Comparison of ENCODE assay signal across 11 cellular contexts in genomic region chr1:205374205-205375078, GRCh38. TPM values are rescaled to one million over a fixed set of nuclear protein-coding genes. Genes with fewer than 3 reads are reported as not detected.
DNase-seq lines count a peak whose midpoint lies in the region; ATAC-seq and TF ChIP-seq lines count a peak whose summit lies in the region.
"Had no signal": no experiment of that assay in that cellular context is flagged by ENCODE, and none has a peak within 500 bp of the region (broad histone marks: within the 10 kb centered on the region; RNA-seq: fewer than 3 reads in every experiment).

No MANE protein-coding gene starts in this region.

- H3K4me3 Mint-ChIP-seq in stimulated activated effector memory CD8-positive, alpha-beta T cell treated with anti-CD3 and anti-CD28 coated beads, Interleukin-12 subunit alpha, Interleukin-12 subunit beta, amount 100 ng/mL, for 72 hours, result no peak overlapping the region
- H3K4me3 Mint-ChIP-seq: activated naive CD4-positive, alpha-beta T cell treated with anti-CD3 and anti-CD28 coated beads, Interleukin-2, amount 50 U/mL, for 24 hours had no signal

- peaks cover 30 to 39% of the 10 kb centered on the region in 2 experiments for H3K4me1 ChIP-seq in HCT116 (ENCODE audit: control insufficient read depth in 1 of 2, insufficient read depth in 2 of 2, low read length in 2 of 2)
- peaks cover 34% of the 10 kb centered on the region for H3K4me1 ChIP-seq in RWPE2 (ENCODE audit: insufficient read depth, poor library complexity, severe bottlenecking)
- peaks cover 0 to 59% (median 35%) of the 10 kb centered on the region in 3 donors for H3K4me1 ChIP-seq in esophagus squamous epithelium

- no peak for TF ChIP-seq CTCF in HCT116 (IDR thresholded peaks at IDR 0.05 in 2 of 3, conservative IDR thresholded peaks at IDR 0.05 in 1 of 3; ENCODE audit: borderline replicate concordance in 1 of 3, insufficient read depth in 1 of 3, low read depth in 2 of 3, low read length in 2 of 3)
- TF ChIP-seq CTCF in RWPE2 (IDR thresholded peaks at IDR 0.05; ENCODE audit: poor library complexity, severe bottlenecking), result no peak
- no peak for TF ChIP-seq CTCF in esophagus squamous epithelium (IDR thresholded peaks at IDR 0.05)

- ATAC-seq in HCT116, result peak; percentile 78
- ATAC-seq in RWPE2 (ENCODE audit: low read depth), result peak; percentile 94
- peak; percentile 68 for ATAC-seq in stimulated activated effector memory CD8-positive, alpha-beta T cell treated with anti-CD3 and anti-CD28 coated beads, Interleukin-12 subunit alpha, Interleukin-12 subunit beta, amount 100 ng/mL, for 72 hours
- no peak for ATAC-seq in GM18519 (IDR thresholded peaks at IDR 0.05; ENCODE audit: low FRiP score, unreplicated experiment)
- ATAC-seq: naive thymus-derived CD8-positive, alpha-beta T cell had no signal

- intact Hi-C loops in HCT116 (cut with micrococcal nuclease) (no loop called here), esophagus squamous epithelium (cut with DNase I) (no loop called here)

- H3K36me3 ChIP-seq in HCT116 (ENCODE audit: control insufficient read depth in 1 of 2, insufficient read depth in 2 of 2, low read length in 2 of 2), result no peaks in the 10 kb centered on the region
- no peaks in the 10 kb centered on the region for H3K36me3 ChIP-seq in RWPE2 (ENCODE audit: low read depth)
- H3K36me3 ChIP-seq in esophagus squamous epithelium, result no peaks in the 10 kb centered on the region

- no peak overlapping the region for H3K27ac Mint-ChIP-seq in stimulated activated effector memory CD8-positive, alpha-beta T cell treated with anti-CD3 and anti-CD28 coated beads, Interleukin-12 subunit alpha, Interleukin-12 subunit beta, amount 100 ng/mL, for 72 hours
- H3K27ac Mint-ChIP-seq: activated naive CD4-positive, alpha-beta T cell treated with anti-CD3 and anti-CD28 coated beads, Interleukin-2, amount 50 U/mL, for 24 hours; naive thymus-derived CD8-positive, alpha-beta T cell had no signal

- H3K9ac ChIP-seq in HCT116 (ENCODE audit: low read length), result peak overlapping the region; percentile 23

- no peak for TF ChIP-seq POLR2A in HCT116 (IDR thresholded peaks at IDR 0.05; ENCODE audit: borderline replicate concordance, extremely low read depth, insufficient read depth, insufficient read length)
- no peak for TF ChIP-seq POLR2A in esophagus squamous epithelium (IDR thresholded peaks at IDR 0.05)

- H3K9me3 Mint-ChIP-seq in stimulated activated effector memory CD8-positive, alpha-beta T cell treated with anti-CD3 and anti-CD28 coated beads, Interleukin-12 subunit alpha, Interleukin-12 subunit beta, amount 100 ng/mL, for 72 hours, result no peaks in the 10 kb centered on the region
- H3K9me3 Mint-ChIP-seq: activated naive CD4-positive, alpha-beta T cell treated with anti-CD3 and anti-CD28 coated beads, Interleukin-2, amount 50 U/mL, for 24 hours; naive thymus-derived CD8-positive, alpha-beta T cell had no signal

- H4K20me1 ChIP-seq in HCT116 (ENCODE audit: insufficient read depth), result no peaks in the 10 kb centered on the region

- DNase-seq in HCT116 (ENCODE audit: low read depth, low spot score), result peak; percentile 40
- no peak for DNase-seq in RWPE2 (ENCODE audit: low spot score)
- DNase-seq in esophagus squamous epithelium (lab: John Stamatoyannopoulos, UW), result no peak
- no peak for DNase-seq in stimulated activated effector memory CD8-positive, alpha-beta T cell treated with anti-CD3 and anti-CD28 coated beads, Interleukin-12 subunit alpha, Interleukin-12 subunit beta, amount 100 ng/mL, for 72 hours (ENCODE audit: low spot score in 2 of 2)
- DNase-seq in NCI-H1105 treated with DMSO at 0.1 percent for 48 hours (lab: John Stamatoyannopoulos, UW), result no peak
- DNase-seq in cerebellum (ENCODE audit: low spot score), result no peak
- no peak for DNase-seq in NOMO-1 treated with dmso at 0.1 percent for 144 hours (lab: John Stamatoyannopoulos, UW; ENCODE audit: unreplicated experiment)
- DNase-seq: activated CD4-positive, CD25-positive, alpha-beta regulatory T cell; naive thymus-derived CD8-positive, alpha-beta T cell had no signal

- no peaks in the 10 kb centered on the region for H3K36me3 Mint-ChIP-seq in stimulated activated effector memory CD8-positive, alpha-beta T cell treated with anti-CD3 and anti-CD28 coated beads, Interleukin-12 subunit alpha, Interleukin-12 subunit beta, amount 100 ng/mL, for 72 hours
- H3K36me3 Mint-ChIP-seq: activated naive CD4-positive, alpha-beta T cell treated with anti-CD3 and anti-CD28 coated beads, Interleukin-2, amount 50 U/mL, for 24 hours; naive thymus-derived CD8-positive, alpha-beta T cell had no signal

- CTCF ChIA-PET in HCT116 (lab: Charles Lee), result interaction anchor here (1.6 to 1.8 kb wide), 2 partner anchors 20 to 101 kb away, joined by 5 to 7 read pairs; no protein-coding TSS in a partner anchor

- H3K4me1 Mint-ChIP-seq in stimulated activated effector memory CD8-positive, alpha-beta T cell treated with anti-CD3 and anti-CD28 coated beads, Interleukin-12 subunit alpha, Interleukin-12 subunit beta, amount 100 ng/mL, for 72 hours, result peaks cover 28% of the 10 kb centered on the region

- BruUV-seq in HCT116 (replicated peaks; lab: Mats Ljungman, UMichigan), result no TSS peak

- TF ChIP-seq RAD21 in HCT116 (IDR thresholded peaks at IDR 0.05; ENCODE audit: low read depth), result no peak

- H3K9me2 ChIP-seq in HCT116 (ENCODE audit: insufficient read depth), result no peaks in the 10 kb centered on the region

- no peaks in the 10 kb centered on the region for H3K9me3 ChIP-seq in HCT116 (ENCODE audit: control insufficient read depth in 1 of 2, insufficient read depth in 1 of 2, low read depth in 1 of 2, low read length in 2 of 2)
- H3K9me3 ChIP-seq in RWPE2 (ENCODE audit: severe bottlenecking), result no peaks in the 10 kb centered on the region
- H3K9me3 ChIP-seq in esophagus squamous epithelium, result no peaks in the 10 kb centered on the region

- POLR2A ChIA-PET in HCT116 (lab: Charles Lee), result no interaction called here

- no peaks in the 10 kb centered on the region for H3K79me2 ChIP-seq in HCT116 (ENCODE audit: insufficient read depth, low read length)

- H2AFZ ChIP-seq in HCT116 (ENCODE audit: low read depth, low read length, poor library complexity, severe bottlenecking), result peak overlapping the region; percentile 99

- RAD21 ChIA-PET in HCT116 (lab: Charles Lee; ENCODE audit: low non-redundant PET in 1 of 2, low total read pairs in 2 of 2, uncharacterized antibody in 2 of 2, unreplicated experiment in 2 of 2), result interaction anchor here in 1 of 2 experiments (0.7 kb wide), 1 partner anchor 34 kb away, joined by 4 read pairs; no protein-coding TSS in a partner anchor

- H3K4me2 ChIP-seq in HCT116 (ENCODE audit: low read length), result peak overlapping the region; percentile 79

- H3K27ac ChIP-seq in HCT116 (ENCODE audit: low read depth, low read length) (peak overlapping the region; percentile 45), RWPE2 (ENCODE audit: poor library complexity, severe bottlenecking) (peak overlapping the region; percentile 73), esophagus squamous epithelium (peak overlapping the region in 3 of 4 donors; percentile 33 to 68 (median 59))

- H3K27me3 ChIP-seq in HCT116 (ENCODE audit: insufficient read depth, low read length) (no peaks in the 10 kb centered on the region), RWPE2 (ENCODE audit: insufficient read depth, poor library complexity, severe bottlenecking) (no peaks in the 10 kb centered on the region), esophagus squamous epithelium (peaks cover 0 to 52% (median 0%) of the 10 kb centered on the region in 4 donors)

- 26 to 31% methylated on average over 10 of the region's 10 CpGs for WGBS in esophagus squamous epithelium, 2 donors

- H3K4me3 ChIP-seq in HCT116 (replicated peaks in 1 of 2; ENCODE audit: low read depth in 1 of 2, low read length in 2 of 2) (peak overlapping the region in 1 of 2 experiments; percentile 47; a peak in 2 of 4 replicates), RWPE2 (ENCODE audit: severe bottlenecking) (no peak overlapping the region), esophagus squamous epithelium (no peak overlapping the region)

TF ChIP-seq in HCT116, 20 proteins besides CTCF, POLR2A, EP300 and RAD21 (continues in another document):
- TF ChIP-seq FOSL1 (IDR thresholded peaks at IDR 0.05; ENCODE audit: low read depth) (peak; percentile 95), MAX (IDR thresholded peaks at IDR 0.05) (0 out of 2 replicates have a peak, but pooled peaks have one; percentile 27), ZFX (IDR thresholded peaks at IDR 0.05) (no peak), ELF1 (IDR thresholded peaks at IDR 0.05; ENCODE audit: borderline replicate concordance, low read depth) (no peak), CBX3 (IDR thresholded peaks at IDR 0.05; ENCODE audit: low read depth) (peak; percentile 68; the same call in 1 of the 2 replicates), ZNF274 (IDR thresholded peaks at IDR 0.05; ENCODE audit: low read depth, low read length) (no peak), YY1 (IDR thresholded peaks at IDR 0.05; ENCODE audit: extremely low read depth, insufficient replicate concordance, low read depth, low read length) (no peak), EGR1 (IDR thresholded peaks at IDR 0.05; ENCODE audit: low read depth) (no peak)

RNA-seq across cellular contexts. Expression of gene KLHDC8A, which starts 17.7 kb away (rescaled TPM):
- total RNA-seq in HCT116 (2021; ENCODE audit: unreplicated experiment) (0.49 TPM), esophagus squamous epithelium (1 to 10 TPM in 3 of 4 donors, under 1 TPM in 1; 0.97 to 4.4 (median 2.1) TPM), cerebellum (28.9 TPM)
- polyA plus RNA-seq in HCT116 (2012), result 0.17 TPM in 2 replicates
- total RNA-seq: naive thymus-derived CD8-positive, alpha-beta T cell had no signal
- polyA plus RNA-seq: naive thymus-derived CD8-positive, alpha-beta T cell had no signal

RNA-seq across cellular contexts. Expression of gene LEMD1, which starts 47.4 kb away (rescaled TPM):
- total RNA-seq in HCT116 (2021; ENCODE audit: unreplicated experiment), result 11.9 TPM
- 14.9 and 21.8 TPM in 2 replicates for polyA plus RNA-seq in HCT116 (2012)
- 1 to 10 TPM in 3 of 4 donors, not detected in 1; 1.1 to 1.4 (median 1.3) TPM for total RNA-seq in esophagus squamous epithelium
- 6.1 TPM for total RNA-seq in cerebellum
- total RNA-seq: naive thymus-derived CD8-positive, alpha-beta T cell had no signal
- polyA plus RNA-seq: naive thymus-derived CD8-positive, alpha-beta T cell had no signal

RNA-seq across cellular contexts. Expression of gene NUAK2, which starts 52.9 kb away (rescaled TPM):
- total RNA-seq in HCT116 (2021; ENCODE audit: unreplicated experiment) (3.0 TPM), esophagus squamous epithelium (10 to 100 TPM; 15.8 to 32.0 (median 21.4) TPM), cerebellum (1.3 TPM)
- polyA plus RNA-seq in HCT116 (2012), result 1.4 and 1.5 TPM in 2 replicates
